31 cellular contexts compared by ENCODE assay signal in genomic region chr13:81987677-81988357, GRCh38.
A peak's percentile ranks its signal among the peaks of the same experiment; 100 is the strongest.
DNase-seq lines count a peak whose midpoint lies in the region; ATAC-seq and TF ChIP-seq lines count a peak whose summit lies in the region.
"Had no signal": no experiment of that assay in that cellular context is flagged by ENCODE, and none has a peak within 500 bp of the region (broad histone marks: within the 10 kb centered on the region; RNA-seq: fewer than 3 reads in every experiment).

No MANE protein-coding gene starts in this region.

- H3K9me3 ChIP-seq in A673 (ENCODE audit: low read depth, low read length, poor library complexity, severe bottlenecking) (no peaks in the 10 kb centered on the region), HEK293 (ENCODE audit: control insufficient read depth, insufficient read depth, low read depth, low read length) (no peaks in the 10 kb centered on the region)
- H3K9me3 ChIP-seq: BLaER1, pancreas, thoracic aorta, uterus had no signal

- ATAC-seq in WTC11, result peak; percentile 40
- ATAC-seq in stimulated activated naive CD8-positive, alpha-beta T cell treated with anti-CD3 and anti-CD28 coated beads, Interleukin-15, Interleukin-2, amounts not matched to agents 100 U/mL and 50 U/mL, for 24 hours, result no peak
- ATAC-seq: activated CD4-positive, alpha-beta T cell treated with anti-CD3 and anti-CD28 coated beads for 36 hours; esophagus mucosa; K562; pancreas had no signal

- H3K4me3 ChIP-seq in A673 (ENCODE audit: low read depth, low read length, poor library complexity, severe bottlenecking), result no peak overlapping the region
- no peak overlapping the region for H3K4me3 ChIP-seq in HEK293 (ENCODE audit: low read depth, low read length)
- H3K4me3 ChIP-seq: BLaER1, K562, pancreas, skin epidermis, thoracic aorta, uterus had no signal

- H3K27me3 Mint-ChIP-seq in WTC11 (ENCODE audit: low read depth), result peaks cover 58% of the 10 kb centered on the region
- H3K27me3 Mint-ChIP-seq: activated CD4-positive, alpha-beta T cell treated with anti-CD3 and anti-CD28 coated beads for 36 hours; activated naive CD4-positive, alpha-beta T cell treated with anti-CD3 and anti-CD28 coated beads, Interleukin-2, amount 50 U/mL, for 24 hours; stimulated activated naive CD8-positive, alpha-beta T cell treated with anti-CD3 and anti-CD28 coated beads, Interleukin-15, Interleukin-2, amounts not matched to agents 100 ng/mL and 50 ng/mL, for 24 hours had no signal

- peaks cover 10% of the 10 kb centered on the region for H3K9me3 Mint-ChIP-seq in WTC11

- in situ Hi-C loops in ACHN (cut with HindIII; ENCODE audit: low pct_ligation_motif_present, low pct_unique_long_range_greater_than_20kb, low sequenced_read_pairs), result no loop called here

- no TSS peak for BruUV-seq in A673 (replicated peaks; lab: Mats Ljungman, UMichigan)

- TF ChIP-seq CTCF in A673 (conservative IDR thresholded peaks at IDR 0.05; ENCODE audit: low read depth, low read length) (no peak), HEK293 (tag by site-specific recombination; IDR thresholded peaks at IDR 0.05) (no peak), WTC11 (IDR thresholded peaks at IDR 0.05) (no peak)

- H3K27me3 ChIP-seq in A673 (replicated peaks; ENCODE audit: insufficient read depth, low read depth, low read length, poor library complexity), result no peaks in the 10 kb centered on the region
- H3K27me3 ChIP-seq: BLaER1, brain microvascular endothelial cell, pancreas, uterus had no signal

- H3K36me3 ChIP-seq in A673 (ENCODE audit: insufficient read depth, low read length, poor library complexity, severe bottlenecking) (no peaks in the 10 kb centered on the region), HEK293 (ENCODE audit: control insufficient read depth in 2 of 2, insufficient read depth in 1 of 2, low read length in 2 of 2) (no peaks in the 10 kb centered on the region)
- H3K36me3 ChIP-seq: BLaER1, brain microvascular endothelial cell, pancreas, thoracic aorta had no signal

- intact Hi-C loops in A673 (cut with micrococcal nuclease; ENCODE audit: unreplicated experiment), result no loop called here

- H3K4me3 Mint-ChIP-seq in WTC11, result peak overlapping the region; percentile 15
- H3K4me3 Mint-ChIP-seq: activated CD4-positive, alpha-beta T cell treated with anti-CD3 and anti-CD28 coated beads for 36 hours; activated naive CD4-positive, alpha-beta T cell treated with anti-CD3 and anti-CD28 coated beads, Interleukin-2, amount 50 U/mL, for 24 hours; HFFc6; stimulated activated naive CD8-positive, alpha-beta T cell treated with anti-CD3 and anti-CD28 coated beads, Interleukin-15, Interleukin-2, amounts not matched to agents 100 ng/mL and 50 ng/mL, for 24 hours; T-helper 2 cell treated with Interferon-gamma antibody and Interleukin-4, amounts not matched to agents 5 μg/mL and 100 μg/mL, for 36 hours had no signal

- H3K4me1 Mint-ChIP-seq in WTC11, result peaks cover 66% of the 10 kb centered on the region
- H3K4me1 Mint-ChIP-seq: activated CD4-positive, alpha-beta T cell treated with anti-CD3 and anti-CD28 coated beads for 36 hours; activated naive CD4-positive, alpha-beta T cell treated with anti-CD3 and anti-CD28 coated beads, Interleukin-2, amount 50 U/mL, for 24 hours had no signal

- POLR2A ChIA-PET in A673 (lab: Charles Lee; ENCODE audit: low non-redundant PET), result no interaction called here
- POLR2A ChIA-PET in HEK293 (lab: Yijun Ruan, JAX), result no interaction called here
- POLR2A ChIA-PET in WTC11 (lab: Charles Lee), result no interaction called here

- CTCF ChIA-PET in A673 (lab: Charles Lee) (no interaction called here), HEK293 (lab: Yijun Ruan, JAX) (no interaction called here), WTC11 (lab: Charles Lee) (interaction anchor here (0.6 to 2.0 kb wide), 7 partner anchors 23 to 1010 kb away, joined by 4 to 13 read pairs (median 5); no protein-coding TSS in a partner anchor)

- peaks cover 10% of the 10 kb centered on the region for H3K36me3 Mint-ChIP-seq in WTC11
- H3K36me3 Mint-ChIP-seq: activated naive CD4-positive, alpha-beta T cell treated with anti-CD3 and anti-CD28 coated beads, Interleukin-2, amount 50 U/mL, for 24 hours had no signal

- H3K27ac ChIP-seq in A673 (ENCODE audit: low read depth, low read length, poor library complexity, severe bottlenecking) (no peak overlapping the region), HEK293 (ENCODE audit: extremely low read depth, low read depth, low read length) (no peak overlapping the region)
- H3K27ac ChIP-seq: BLaER1, brain microvascular endothelial cell, pancreas, skin epidermis, thoracic aorta, uterus had no signal

- H3K27ac Mint-ChIP-seq in WTC11, result peak overlapping the region; percentile 70; the same call in 1 of the 2 replicates
- H3K27ac Mint-ChIP-seq: activated CD4-positive, alpha-beta T cell treated with anti-CD3 and anti-CD28 coated beads for 36 hours; activated naive CD4-positive, alpha-beta T cell treated with anti-CD3 and anti-CD28 coated beads, Interleukin-2, amount 50 U/mL, for 24 hours; activated T-helper 2 cell treated with anti-CD3 and anti-CD28 coated beads, Interferon-gamma antibody, Interleukin-2, Interleukin-4, amounts not matched to agents 10 μg/mL and 5 μg/mL and 100 μg/mL, durations not matched to agents 14 hours and 24 hours and 36 hours; HFFc6; stimulated activated naive CD8-positive, alpha-beta T cell treated with anti-CD3 and anti-CD28 coated beads, Interleukin-15, Interleukin-2, amounts not matched to agents 100 ng/mL and 50 ng/mL, for 24 hours; T-helper 2 cell treated with Interferon-gamma antibody and Interleukin-4, amounts not matched to agents 5 μg/mL and 100 μg/mL, for 36 hours had no signal

- DNase-seq in A673 (ENCODE audit: low spot score), result peak; percentile 0
- no peak for DNase-seq in WTC11 (ENCODE audit: low spot score)
- DNase-seq in left kidney (ENCODE audit: low read depth, low spot score), result peak; percentile 55
- no peak for DNase-seq in AG08396 (ENCODE audit: low spot score)
- no peak for DNase-seq in ACHN
- DNase-seq in activated naive CD4-positive, alpha-beta T cell treated with anti-CD3 and anti-CD28 coated beads, Interleukin-2, amount 50 U/mL, for 16 hours, result no peak
- DNase-seq in stimulated activated naive CD8-positive, alpha-beta T cell treated with anti-CD3 and anti-CD28 coated beads, Interleukin-15, Interleukin-2, amounts not matched to agents 100 U/mL and 50 U/mL, for 24 hours, result no peak
- DNase-seq: activated CD4-positive, alpha-beta T cell treated with anti-CD3 and anti-CD28 coated beads for 36 hours; amniotic stem cell; brain microvascular endothelial cell; cerebellar nuclear complex; dermis blood vessel endothelial cell; DMS79; GDM1; HFFc6; NCI-H1092 treated with DMSO at 0.1 percent for 48 hours; NCI-H226; pancreas; retina; SIG-M5; uterus had no signal

- H3K4me1 ChIP-seq in A673 (ENCODE audit: insufficient read depth, low read length, poor library complexity, severe bottlenecking), result no peaks in the 10 kb centered on the region
- H3K4me1 ChIP-seq in HEK293 (ENCODE audit: control insufficient read depth, insufficient read depth, low read length), result no peaks in the 10 kb centered on the region
- H3K4me1 ChIP-seq: BLaER1, pancreas, uterus had no signal

TF ChIP-seq in HEK293, 187 proteins besides CTCF, POLR2A, EP300 and RAD21 (continues in another document):
- TF ChIP-seq ZNF626 (tag by site-specific recombination; IDR thresholded peaks at IDR 0.05) (no peak), ZNF777 (tag by site-specific recombination; IDR thresholded peaks at IDR 0.05; ENCODE audit: borderline replicate concordance) (no peak), ZBTB44 (tag by site-specific recombination; IDR thresholded peaks at IDR 0.05) (no peak), TCF7L2 (IDR thresholded peaks at IDR 0.05; ENCODE audit: borderline replicate concordance, low read depth, low read length) (peak; percentile 74), YY2 (tag by site-specific recombination; IDR thresholded peaks at IDR 0.05) (no peak)

TF ChIP-seq in WTC11, 78 proteins besides CTCF, POLR2A, EP300 and RAD21 (continues in another document):
- TF ChIP-seq FOXK1 (CRISPR knock-in tag; IDR thresholded peaks at IDR 0.05), result peak; percentile 40; the same call in 1 of the 2 replicates
- no peak for TF ChIP-seq TCF7 (CRISPR knock-in tag; IDR thresholded peaks at IDR 0.05; ENCODE audit: low read depth)
- 0 out of 2 replicates have a peak, but pooled peaks have one; percentile 12 for TF ChIP-seq SP1 (CRISPR knock-in tag; conservative IDR thresholded peaks at IDR 0.05)
- TF ChIP-seq ATF2 (CRISPR knock-in tag; IDR thresholded peaks at IDR 0.05; ENCODE audit: borderline replicate concordance, low read depth), result no peak
- TF ChIP-seq ZNF671 (CRISPR knock-in tag; IDR thresholded peaks at IDR 0.05), result no peak
- TF ChIP-seq ZBTB21 (CRISPR knock-in tag; IDR thresholded peaks at IDR 0.05; ENCODE audit: borderline replicate concordance), result no peak
- no peak for TF ChIP-seq ATF6 (CRISPR knock-in tag; IDR thresholded peaks at IDR 0.05)
- no peak for TF ChIP-seq SMAD3 (CRISPR knock-in tag; IDR thresholded peaks at IDR 0.05; ENCODE audit: borderline replicate concordance)
- 0 out of 2 replicates have a peak, but pooled peaks have one; percentile 37 for TF ChIP-seq ZNF232 (CRISPR knock-in tag; IDR thresholded peaks at IDR 0.05)
- no peak for TF ChIP-seq RELA (CRISPR knock-in tag; IDR thresholded peaks at IDR 0.05; ENCODE audit: borderline replicate concordance)

Comparison
In these comparisons a context has a peak if more than half of its experiments do, and no peak if none do; other contexts are left out.
1. DNase-seq: peak in A673 (single experiment) and left kidney (single experiment); none in WTC11 (single experiment), AG08396 (single experiment), ACHN (single experiment), activated naive CD4-positive, alpha-beta T cell treated with anti-CD3 and anti-CD28 coated beads, Interleukin-2, amount 50 U/mL, for 16 hours (single experiment) and stimulated activated naive CD8-positive, alpha-beta T cell treated with anti-CD3 and anti-CD28 coated beads, Interleukin-15, Interleukin-2, amounts not matched to agents 100 U/mL and 50 U/mL, for 24 hours (single experiment).